8 cellular contexts compared by ENCODE assay signal in genomic region chr22:36123673-36124630, GRCh38. TPM values are rescaled to one million over a fixed set of nuclear protein-coding genes. Genes with fewer than 3 reads are reported as not detected.
DNase-seq lines count a peak whose midpoint lies in the region; ATAC-seq and TF ChIP-seq lines count a peak whose summit lies in the region.

No MANE protein-coding gene starts in this region.

- no peaks in the 10 kb centered on the region for H3K36me3 Mint-ChIP-seq in activated T-cell treated with anti-CD3 and anti-CD28 coated beads, Interleukin-2, amount 50 U/mL, for 24 hours (ENCODE audit: low read depth)

- ATAC-seq in GM21360 (IDR thresholded peaks at IDR 0.05; ENCODE audit: unreplicated experiment) (peak; percentile 57), esophagus mucosa (peak; percentile 98)

- DNase-seq in CD1c-positive myeloid dendritic cell (ENCODE audit: extremely low spot score) = peak; percentile 98
- peak; percentile 94 for DNase-seq in activated T-cell treated with anti-CD3 and anti-CD28 coated beads, Interleukin-2, amount 50 U/mL, for 24 hours
- DNase-seq in stimulated activated CD8-positive, alpha-beta memory T cell treated with anti-CD3 and anti-CD28 coated beads, Interleukin-4, amount 100 ng/mL, for 48 hours = peak; percentile 94

- H3K4me1 ChIP-seq in muscle layer of duodenum (ENCODE audit: control insufficient read depth in 1 of 2, insufficient read depth in 2 of 2, low read length in 2 of 2) = no peaks in the 10 kb centered on the region

- H3K27me3 Mint-ChIP-seq in activated T-cell treated with anti-CD3 and anti-CD28 coated beads, Interleukin-2, amount 50 U/mL, for 24 hours = no peaks in the 10 kb centered on the region

- H3K9me3 ChIP-seq in KOPT-K1 (ENCODE audit: insufficient read depth, low read length, poor library complexity, severe bottlenecking) = no peaks in the 10 kb centered on the region
- no peaks in the 10 kb centered on the region for H3K9me3 ChIP-seq in muscle layer of duodenum (ENCODE audit: control insufficient read depth in 1 of 2, low read length in 2 of 2)

- H3K27ac ChIP-seq in KOPT-K1 (ENCODE audit: low read depth, low read length, poor library complexity, severe bottlenecking) (peak overlapping the region; percentile 3), muscle layer of duodenum (ENCODE audit: low read length) (peak overlapping the region; percentile 45)

- no peaks in the 10 kb centered on the region for H3K36me3 ChIP-seq in KOPT-K1 (ENCODE audit: insufficient read depth, low read length)
- H3K36me3 ChIP-seq in muscle layer of duodenum (ENCODE audit: control insufficient read depth in 1 of 2, insufficient read depth in 2 of 2, low read length in 2 of 2) = no peaks in the 10 kb centered on the region

- no peaks in the 10 kb centered on the region for H3K27me3 ChIP-seq in muscle layer of duodenum (ENCODE audit: low read depth, low read length)

- H3K4me1 Mint-ChIP-seq in activated T-cell treated with anti-CD3 and anti-CD28 coated beads, Interleukin-2, amount 50 U/mL, for 24 hours (ENCODE audit: low read depth) = peaks cover 15% of the 10 kb centered on the region

- H3K9me3 Mint-ChIP-seq in activated T-cell treated with anti-CD3 and anti-CD28 coated beads, Interleukin-2, amount 50 U/mL, for 24 hours = no peaks in the 10 kb centered on the region

- peak overlapping the region; percentile 56 for H3K4me3 Mint-ChIP-seq in activated T-cell treated with anti-CD3 and anti-CD28 coated beads, Interleukin-2, amount 50 U/mL, for 24 hours

- H3K27ac Mint-ChIP-seq in activated T-cell treated with anti-CD3 and anti-CD28 coated beads, Interleukin-2, amount 50 U/mL, for 24 hours = peak overlapping the region; percentile 83

- peak overlapping the region in 1 of 2 donors; percentile 19 for H3K4me3 ChIP-seq in muscle layer of duodenum (ENCODE audit: low read depth in 1 of 2, low read length in 2 of 2)

TF ChIP-seq in PFSK-1, 5 proteins besides CTCF, POLR2A, EP300 and RAD21:
- TF ChIP-seq FOXP2 (optimal IDR thresholded peaks at IDR 0.05; ENCODE audit: borderline replicate concordance, extremely low read depth, extremely low read length, insufficient read depth) (peak; percentile 95), TAF1 (IDR thresholded peaks at IDR 0.05; ENCODE audit: borderline replicate concordance, insufficient read depth, low read length) (no peak)

RNA-seq across cellular contexts. Expression of gene APOL3, which starts 36.6 kb away (rescaled TPM):
- 0.73 TPM for polyA plus RNA-seq in PFSK-1 (2012; ENCODE audit: insufficient read length, low read depth)
- total RNA-seq in esophagus mucosa = 8.7 TPM
